ENCODE assay signal across 20 cellular contexts in genomic region chr7:112214887-112215286, GRCh38.
"Had no signal": no experiment of that assay in that cellular context is flagged by ENCODE, and none has a peak within 500 bp of the region (broad histone marks: within the 10 kb centered on the region; RNA-seq: fewer than 3 reads in every experiment).

No MANE protein-coding gene starts in this region.

- H3K4me3 ChIP-seq: lower lobe of right lung, tibial artery had no signal

- H3K27ac ChIP-seq: epithelial cell of prostate, lower lobe of right lung, tibial artery had no signal

- H3K27me3 ChIP-seq: dorsolateral prefrontal cortex, tibial artery had no signal

- H3K36me3 ChIP-seq: lower lobe of right lung, tibial artery had no signal

- FAIRE-seq: colon, frontal cortex, keratinocyte had no signal

- DNase-seq: activated B cell treated with CpG ODN at 0.5 μM for 24 hours; activated CD4-positive, alpha-beta memory T cell treated with anti-CD3 and anti-CD28 coated beads for 36 hours; activated CD4-positive, alpha-beta T cell treated with anti-CD3 and anti-CD28 coated beads for 4 hours; activated CD8-positive, alpha-beta memory T cell treated with anti-CD3 and anti-CD28 coated beads, Interleukin-2, amount 10 ng/mL, durations not matched to agents 7 days and 5 days; activated naive CD8-positive, alpha-beta T cell treated with anti-CD3 and anti-CD28 coated beads for 36 hours; amniotic stem cell; dorsolateral prefrontal cortex; endodermal cell; lower lobe of right lung; nucleus accumbens; posterior cingulate gyrus; stimulated activated CD4-positive, alpha-beta T cell treated with anti-CD3 and anti-CD28 coated beads, Interleukin-2, amount 100 ng/mL, for 24 hours; stimulated activated naive CD4-positive, alpha-beta T cell treated with Interleukin-2 at 50 U/mL for 16 hours; substantia nigra; T-helper 9 cell; tibial artery had no signal

- H3K9me3 ChIP-seq: lower lobe of right lung, tibial artery had no signal

- ATAC-seq: activated CD8-positive, alpha-beta memory T cell treated with anti-CD3 and anti-CD28 coated beads, Interleukin-2, amount 10 ng/mL, durations not matched to agents 7 days and 5 days; lower lobe of right lung had no signal
